23 cellular contexts compared by ENCODE assay signal in the genomic region with DNA sequence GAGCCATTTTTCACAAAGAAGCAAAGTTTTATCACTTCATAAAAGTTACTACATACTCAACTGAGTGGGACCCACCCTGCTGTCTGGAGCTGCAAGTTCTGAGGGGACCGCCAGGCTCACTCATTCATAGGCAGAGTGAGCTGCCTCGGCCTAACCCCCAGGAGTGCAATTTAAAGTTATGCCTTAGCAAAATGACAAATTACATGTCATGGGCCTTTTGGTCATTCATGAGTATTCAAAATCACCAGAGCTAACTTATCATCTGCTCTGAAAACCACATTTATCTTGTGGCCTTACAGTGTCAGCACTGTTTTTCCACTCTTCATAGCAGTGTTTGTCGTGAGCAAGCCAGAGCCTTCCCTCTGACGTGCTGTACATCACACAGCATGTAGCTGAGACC.
DNase-seq lines count a peak whose midpoint lies in the region; ATAC-seq and TF ChIP-seq lines count a peak whose summit lies in the region.
"Had no signal": no experiment of that assay in that cellular context is flagged by ENCODE, and none has a peak within 500 bp of the region (broad histone marks: within the 10 kb centered on the region; RNA-seq: fewer than 3 reads in every experiment).

No MANE protein-coding gene starts in this region.

- H3K27ac ChIP-seq in caudate nucleus (ENCODE audit: low read depth, low read length) (peak overlapping the region; percentile 1), left ventricle myocardium inferior (replicated peaks) (peak overlapping the region; percentile 70), WERI-Rb-1 (no peak overlapping the region), spleen (no peak overlapping the region)
- H3K27ac ChIP-seq: PC-9, suprapubic skin, VCaP had no signal

- peaks cover 55% of the 10 kb centered on the region for H3K36me3 Mint-ChIP-seq in WTC11
- H3K36me3 Mint-ChIP-seq: stimulated activated effector memory CD8-positive, alpha-beta T cell treated with anti-CD3 and anti-CD28 coated beads, Interleukin-12 subunit alpha, Interleukin-12 subunit beta, amount 100 ng/mL, for 72 hours had no signal

- POLR2A ChIA-PET in WTC11 (lab: Charles Lee): no interaction called here

- H3K27me3 Mint-ChIP-seq in WTC11 (ENCODE audit: low read depth): no peaks in the 10 kb centered on the region
- H3K27me3 Mint-ChIP-seq: activated naive CD8-positive, alpha-beta T cell treated with anti-CD3 and anti-CD28 coated beads, Interleukin-2, amount 10 ng/mL, durations not matched to agents 7 days and 5 days; IgD-negative memory B cell; T-cell had no signal

- 88 to 96% (median 94%) methylated on average over 4 of the region's 4 CpGs for WGBS in spleen, 5 donors

- H3K27ac Mint-ChIP-seq in WTC11: 0 out of 2 replicates have a peak overlapping the region, but pooled peaks have one; percentile 38
- H3K27ac Mint-ChIP-seq: activated naive CD8-positive, alpha-beta T cell treated with anti-CD3 and anti-CD28 coated beads, Interleukin-2, amount 10 ng/mL, durations not matched to agents 7 days and 5 days; CD14-positive monocyte; IgD-negative memory B cell; stimulated activated effector memory CD8-positive, alpha-beta T cell treated with anti-CD3 and anti-CD28 coated beads, Interleukin-12 subunit alpha, Interleukin-12 subunit beta, amount 100 ng/mL, for 72 hours; T-cell had no signal

- intact Hi-C loops in left ventricle myocardium inferior (cut with micrococcal nuclease) (no loop called here), head of caudate nucleus (cut with DNase I) (no loop called here), spleen (cut with DNase I; ENCODE audit: low total_unique reads) (no loop called here)

- ATAC-seq in WTC11 (no peak), GM21526 (IDR thresholded peaks at IDR 0.05; ENCODE audit: low FRiP score, unreplicated experiment) (no peak)
- ATAC-seq: stimulated activated effector memory CD8-positive, alpha-beta T cell treated with anti-CD3 and anti-CD28 coated beads, Interleukin-12 subunit alpha, Interleukin-12 subunit beta, amount 100 ng/mL, for 72 hours; T-cell had no signal

- peaks cover 70% of the 10 kb centered on the region for H3K4me1 ChIP-seq in left ventricle myocardium inferior
- no peaks in the 10 kb centered on the region for H3K4me1 ChIP-seq in spleen
- H3K4me1 ChIP-seq: suprapubic skin had no signal

- peaks cover 25% of the 10 kb centered on the region for H3K36me3 ChIP-seq in left ventricle myocardium inferior
- peaks cover 24% of the 10 kb centered on the region for H3K36me3 ChIP-seq in WERI-Rb-1
- peaks cover 0 to 98% (median 20%) of the 10 kb centered on the region in 6 donors for H3K36me3 ChIP-seq in spleen

- H3K9me3 ChIP-seq in left ventricle myocardium inferior (replicated peaks) (no peaks in the 10 kb centered on the region), WERI-Rb-1 (ENCODE audit: severe bottlenecking) (no peaks in the 10 kb centered on the region), spleen (no peaks in the 10 kb centered on the region)
- H3K9me3 ChIP-seq: suprapubic skin had no signal

- no peaks in the 10 kb centered on the region for H3K9me3 Mint-ChIP-seq in WTC11
- H3K9me3 Mint-ChIP-seq: activated naive CD8-positive, alpha-beta T cell treated with anti-CD3 and anti-CD28 coated beads, Interleukin-2, amount 10 ng/mL, durations not matched to agents 7 days and 5 days; CD14-positive monocyte; IgD-negative memory B cell; stimulated activated effector memory CD8-positive, alpha-beta T cell treated with anti-CD3 and anti-CD28 coated beads, Interleukin-12 subunit alpha, Interleukin-12 subunit beta, amount 100 ng/mL, for 72 hours; T-cell had no signal

- H3K4me3 ChIP-seq in left ventricle myocardium inferior: no peak overlapping the region
- no peak overlapping the region for H3K4me3 ChIP-seq in skeletal muscle cell (ENCODE audit: low read depth, low read length)
- H3K4me3 ChIP-seq in WERI-Rb-1 (ENCODE audit: low read depth, low read length): no peak overlapping the region
- no peak overlapping the region for H3K4me3 ChIP-seq in spleen
- H3K4me3 ChIP-seq: PC-9, skin epidermis, suprapubic skin had no signal

- peaks cover 7% of the 10 kb centered on the region for H3K4me1 Mint-ChIP-seq in WTC11
- H3K4me1 Mint-ChIP-seq: activated naive CD8-positive, alpha-beta T cell treated with anti-CD3 and anti-CD28 coated beads, Interleukin-2, amount 10 ng/mL, durations not matched to agents 7 days and 5 days; CD14-positive monocyte; IgD-negative memory B cell; stimulated activated effector memory CD8-positive, alpha-beta T cell treated with anti-CD3 and anti-CD28 coated beads, Interleukin-12 subunit alpha, Interleukin-12 subunit beta, amount 100 ng/mL, for 72 hours; T-cell had no signal

- DNase-seq in WTC11 (ENCODE audit: low spot score) (no peak), caudate nucleus (lab: John Stamatoyannopoulos, UW) (no peak), left ventricle myocardium inferior (no peak), skeletal muscle cell (ENCODE audit: low read depth) (peak; percentile 35), head of caudate nucleus (no peak), WERI-Rb-1 (no peak), spleen (no peak)
- DNase-seq: activated CD8-positive, alpha-beta memory T cell treated with anti-CD3 and anti-CD28 coated beads, Interleukin-2, amount 50 U/mL, for 4 hours; activated naive CD8-positive, alpha-beta T cell treated with anti-CD3 and anti-CD28 coated beads, Interleukin-2, amount 10 ng/mL, durations not matched to agents 7 days and 5 days; GOT3; NCI-H1417; NCI-H2107; PC-9; posterior cingulate gyrus; stimulated activated CD4-positive, alpha-beta T cell treated with anti-CD3 and anti-CD28 coated beads, Interleukin-2, amount 100 ng/mL, for 24 hours; T-cell had no signal

- CTCF ChIA-PET in WTC11 (lab: Charles Lee): interaction anchor here (2.0 kb wide), 1 partner anchor 77 kb away, joined by 4 read pairs; no protein-coding TSS in a partner anchor

- TF ChIP-seq CTCF in WTC11 (IDR thresholded peaks at IDR 0.05): no peak
- TF ChIP-seq CTCF in left ventricle myocardium inferior (IDR thresholded peaks at IDR 0.05; ENCODE audit: borderline replicate concordance): no peak
- no peak for TF ChIP-seq CTCF in WERI-Rb-1 (IDR thresholded peaks at IDR 0.05; ENCODE audit: low read depth, low read length)
- TF ChIP-seq CTCF in spleen (IDR thresholded peaks at IDR 0.05 in 8 of 11, conservative IDR thresholded peaks at IDR 0.05 in 3 of 11): no peak

- no peak overlapping the region for H3K4me3 Mint-ChIP-seq in WTC11
- H3K4me3 Mint-ChIP-seq: activated naive CD8-positive, alpha-beta T cell treated with anti-CD3 and anti-CD28 coated beads, Interleukin-2, amount 10 ng/mL, durations not matched to agents 7 days and 5 days; CD14-positive monocyte; IgD-negative memory B cell; stimulated activated effector memory CD8-positive, alpha-beta T cell treated with anti-CD3 and anti-CD28 coated beads, Interleukin-12 subunit alpha, Interleukin-12 subunit beta, amount 100 ng/mL, for 72 hours; T-cell had no signal

- H3K27me3 ChIP-seq in left ventricle myocardium inferior (ENCODE audit: low read depth) (no peaks in the 10 kb centered on the region), WERI-Rb-1 (ENCODE audit: insufficient read depth, low read depth, severe bottlenecking) (no peaks in the 10 kb centered on the region), spleen (replicated peaks in 1 of 7) (no peaks in the 10 kb centered on the region)
- H3K27me3 ChIP-seq: suprapubic skin had no signal

- no peak for TF ChIP-seq POLR2A in spleen (IDR thresholded peaks at IDR 0.05)

TF ChIP-seq in WTC11, 78 proteins besides CTCF, POLR2A, EP300 and RAD21 (continues in another document):
- TF ChIP-seq ZNF671 (CRISPR knock-in tag; IDR thresholded peaks at IDR 0.05) (no peak), NFYB (CRISPR knock-in tag; conservative IDR thresholded peaks at IDR 0.05; ENCODE audit: low read depth) (no peak), RORB (CRISPR knock-in tag; IDR thresholded peaks at IDR 0.05) (no peak), PREB (CRISPR knock-in tag; IDR thresholded peaks at IDR 0.05; ENCODE audit: borderline replicate concordance) (no peak), HMGA2 (CRISPR knock-in tag; IDR thresholded peaks at IDR 0.05) (no peak), RELA (CRISPR knock-in tag; IDR thresholded peaks at IDR 0.05; ENCODE audit: borderline replicate concordance) (no peak), ZNF532 (CRISPR knock-in tag; IDR thresholded peaks at IDR 0.05; ENCODE audit: borderline replicate concordance) (no peak)

Comparison
In these comparisons a context has a peak if more than half of its experiments do, and no peak if none do; other contexts are left out.
1. H3K27ac ChIP-seq: peak in caudate nucleus (single experiment) and left ventricle myocardium inferior (single experiment); none in WERI-Rb-1 (single experiment) and spleen (0 of 8).